In the genomic region with DNA sequence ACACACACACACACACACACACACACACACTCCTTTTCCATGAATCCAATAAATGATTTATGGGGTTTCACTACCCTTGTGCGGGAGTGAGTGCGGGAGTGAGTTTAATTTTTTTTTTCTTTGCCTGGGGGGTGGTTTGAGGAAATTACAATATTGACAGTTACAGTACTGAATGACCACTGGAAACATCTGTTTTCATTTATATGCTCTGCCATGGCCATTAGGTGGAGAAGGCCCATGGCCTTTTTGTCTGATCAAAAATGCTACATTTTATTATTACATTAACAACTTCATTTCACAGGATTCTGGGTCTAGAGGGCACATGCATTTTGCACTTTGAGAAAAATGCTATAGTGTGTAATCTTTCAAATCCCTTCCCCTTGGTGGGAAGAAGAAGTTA, we compare ENCODE assay signal across 20 cellular contexts. TPM values are rescaled to one million over a fixed set of nuclear protein-coding genes. Genes with fewer than 3 reads are reported as not detected.
A peak's percentile ranks its signal among the peaks of the same experiment; 100 is the strongest.
DNase-seq lines count a peak whose midpoint lies in the region; ATAC-seq and TF ChIP-seq lines count a peak whose summit lies in the region.
"Had no signal": no experiment of that assay in that cellular context is flagged by ENCODE, and none has a peak within 500 bp of the region (broad histone marks: within the 10 kb centered on the region; RNA-seq: fewer than 3 reads in every experiment).

No MANE protein-coding gene starts in this region.

- no peak overlapping the region for H4K91ac ChIP-seq in trophoblast cell (ENCODE audit: low read depth, low read length)

- H3K4me3 ChIP-seq in BJ (ENCODE audit: low read depth, low read length) = peak overlapping the region; percentile 93
- peak overlapping the region; percentile 93 for H3K4me3 ChIP-seq in LNCaP clone FGC (ENCODE audit: low read depth, low read length)
- H3K4me3 ChIP-seq in fibroblast of lung (replicated peaks in 1 of 4; ENCODE audit: control extremely low read depth in 1 of 4, insufficient read depth in 1 of 4, low read depth in 3 of 4, low read length in 4 of 4) = peak overlapping the region; percentile 63 to 97 (median 90)
- H3K4me3 ChIP-seq in trophoblast cell (ENCODE audit: low read depth, low read length) = no peak overlapping the region
- H3K4me3 ChIP-seq in tibial nerve = no peak overlapping the region
- H3K4me3 ChIP-seq: body of pancreas had no signal

- peak overlapping the region; percentile 97 for H3K4ac ChIP-seq in trophoblast cell (ENCODE audit: low read depth, low read length)

- peak overlapping the region; percentile 89 for H3K4me2 ChIP-seq in fibroblast of lung (ENCODE audit: extremely low read depth, insufficient read depth, low read length)
- peak overlapping the region; percentile 68 for H3K4me2 ChIP-seq in trophoblast cell (ENCODE audit: low read length)

- H3K27ac ChIP-seq in fibroblast of lung (ENCODE audit: insufficient read depth, low read length) = peak overlapping the region; percentile 95
- peak overlapping the region; percentile 75 for H3K27ac ChIP-seq in trophoblast cell (ENCODE audit: low read depth, low read length)
- no peak overlapping the region for H3K27ac ChIP-seq in tibial nerve
- H3K27ac ChIP-seq: body of pancreas had no signal

- no peak overlapping the region for H3K23ac ChIP-seq in trophoblast cell (ENCODE audit: low read length)

- CTCF ChIA-PET in BJ (lab: Yijun Ruan, JAX) = interaction anchor here (1.1 kb wide), 1 partner anchor 8 kb away, joined by 4 read pairs; no protein-coding TSS in a partner anchor

- no peak for ATAC-seq in GM18867 (IDR thresholded peaks at IDR 0.05; ENCODE audit: unreplicated experiment)
- no peak for ATAC-seq in GM18907 (IDR thresholded peaks at IDR 0.05; ENCODE audit: unreplicated experiment)
- ATAC-seq: activated CD4-positive, CD25-positive, alpha-beta regulatory T cell treated with anti-CD3 and anti-CD28 coated beads, Interleukin-2, amount 50 U/mL, for 24 hours; activated CD8-positive, alpha-beta T cell treated with anti-CD3 and anti-CD28 coated beads, Interleukin-2, amount 10 ng/mL, durations not matched to agents 7 days and 5 days; activated naive CD4-positive, alpha-beta T cell treated with anti-CD3 and anti-CD28 coated beads, Interleukin-2, amount 50 U/mL, for 72 hours; body of pancreas; CD8-positive, alpha-beta T cell; naive thymus-derived CD8-positive, alpha-beta T cell; stimulated activated naive CD8-positive, alpha-beta T cell treated with anti-CD3 and anti-CD28 coated beads, Interleukin-15, amount 100 ng/mL, for 72 hours had no signal

- no peak for TF ChIP-seq CTCF in BJ (IDR thresholded peaks at IDR 0.05; ENCODE audit: insufficient read depth, low read depth, low read length)
- no peak for TF ChIP-seq CTCF in LNCaP clone FGC (IDR thresholded peaks at IDR 0.05; ENCODE audit: control insufficient read depth, extremely low read depth, insufficient read depth)
- no peak for TF ChIP-seq CTCF in fibroblast of lung (conservative IDR thresholded peaks at IDR 0.05 in 1 of 2, IDR thresholded peaks at IDR 0.05 in 1 of 2; ENCODE audit: low read depth in 1 of 2, low read length in 2 of 2)
- TF ChIP-seq CTCF in tibial nerve (IDR thresholded peaks at IDR 0.05) = no peak
- no peak for TF ChIP-seq CTCF in GM13977 (IDR thresholded peaks at IDR 0.05; ENCODE audit: extremely low read depth, insufficient read depth, missing control alignments)

- no peak overlapping the region for H3K18ac ChIP-seq in trophoblast cell (ENCODE audit: low read length)

- no peaks in the 10 kb centered on the region for H4K20me1 ChIP-seq in fibroblast of lung (ENCODE audit: control insufficient read depth, extremely low read depth, insufficient read depth, low read length)

- no peak for TF ChIP-seq EP300 in tibial nerve (IDR thresholded peaks at IDR 0.05)

- WGBS in trophoblast cell (ENCODE audit: extremely low coverage, insufficient coverage, insufficient read length) = no CpG with 5 or more reads among the region's 2 CpGs
- 75 to 85% methylated on average over 2 of the region's 2 CpGs for WGBS in tibial nerve, 2 donors

- no peak overlapping the region for H2BK12ac ChIP-seq in trophoblast cell (ENCODE audit: low read length)

- H3K27me3 ChIP-seq in BJ (ENCODE audit: control insufficient read depth, insufficient read depth, low read length) (no peaks in the 10 kb centered on the region), fibroblast of lung (ENCODE audit: control insufficient read depth, insufficient read depth, low read length) (no peaks in the 10 kb centered on the region), trophoblast cell (ENCODE audit: insufficient read depth, low read length) (no peaks in the 10 kb centered on the region), tibial nerve (no peaks in the 10 kb centered on the region)

- H4K12ac ChIP-seq in trophoblast cell (ENCODE audit: low read depth, low read length) = no peak overlapping the region

- H2AK5ac ChIP-seq in trophoblast cell (ENCODE audit: low read length) = no peak overlapping the region

- H3K79me1 ChIP-seq in trophoblast cell (ENCODE audit: low read length) = peaks cover 51% of the 10 kb centered on the region

- H2BK120ac ChIP-seq in trophoblast cell (ENCODE audit: insufficient read depth, low read length, poor library complexity) = no peak overlapping the region

- H2BK5ac ChIP-seq in trophoblast cell (ENCODE audit: low read depth, low read length, poor library complexity) = no peak overlapping the region

- H2AFZ ChIP-seq in fibroblast of lung (ENCODE audit: low read length) (no peak overlapping the region), trophoblast cell (ENCODE audit: insufficient read depth, low read length, poor library complexity) (no peak overlapping the region)

- no peaks in the 10 kb centered on the region for H3K9me3 ChIP-seq in fibroblast of lung (ENCODE audit: control insufficient read depth, insufficient read depth, low read depth, low read length)
- no peaks in the 10 kb centered on the region for H3K9me3 ChIP-seq in trophoblast cell (ENCODE audit: insufficient read depth, low read depth, low read length)
- H3K9me3 ChIP-seq in tibial nerve = no peaks in the 10 kb centered on the region
- H3K9me3 ChIP-seq: body of pancreas had no signal

- TF ChIP-seq POLR2A in tibial nerve (IDR thresholded peaks at IDR 0.05) = no peak

- POLR2A ChIA-PET in BJ (lab: Charles Lee) = interaction anchor here (0.6 kb wide), 1 partner anchor 10 kb away, joined by 5 read pairs; no protein-coding TSS in a partner anchor

- H4K8ac ChIP-seq in trophoblast cell (ENCODE audit: low read depth, low read length) = no peak overlapping the region

- in situ Hi-C loops in GM13977 (cut with MboI; ENCODE audit: low pct_unique_long_range_greater_than_20kb, low sequenced_read_pairs, unreplicated experiment) = loop anchor here (25.0 kb wide), 3 partner anchors 266 to 1216 kb away; partner anchors contain the start of genes LHX5 and TBX5

- DNase-seq in BJ (ENCODE audit: low read depth) = no peak
- no peak for DNase-seq in LNCaP clone FGC (ENCODE audit: low read depth)
- DNase-seq in fibroblast of lung (ENCODE audit: low read depth in 2 of 2) = no peak
- DNase-seq in trophoblast cell = no peak
- DNase-seq in tibial nerve (ENCODE audit: low spot score in 2 of 2) = no peak
- no peak for DNase-seq in GM13977 (ENCODE audit: low spot score)
- DNase-seq: activated CD8-positive, alpha-beta T cell treated with anti-CD3 and anti-CD28 coated beads, Interleukin-2, amount 10 ng/mL, durations not matched to agents 7 days and 5 days; activated T-cell treated with anti-CD3 and anti-CD28 coated beads, Interleukin-2, amount 50 U/mL, for 48 hours; body of pancreas; CD8-positive, alpha-beta T cell; DMS79; naive thymus-derived CD8-positive, alpha-beta T cell; NCI-H146; NCI-H774; stimulated activated naive CD8-positive, alpha-beta T cell treated with anti-CD3 and anti-CD28 coated beads, Interleukin-15, amount 100 ng/mL, for 72 hours; T-helper 9 cell had no signal

- H3K79me2 ChIP-seq in fibroblast of lung (ENCODE audit: control insufficient read depth, insufficient read depth, low read length) (peaks cover 100% of the 10 kb centered on the region), trophoblast cell (ENCODE audit: control insufficient read depth, insufficient read depth, low read length, poor library complexity) (peaks cover 49% of the 10 kb centered on the region)

- H3K9ac ChIP-seq in fibroblast of lung (ENCODE audit: insufficient read depth, low read length) (no peak overlapping the region), trophoblast cell (ENCODE audit: low read length) (no peak overlapping the region)

- H3K14ac ChIP-seq in trophoblast cell (ENCODE audit: low read length) = no peak overlapping the region

- H3K36me3 ChIP-seq in BJ (ENCODE audit: control insufficient read depth, insufficient read depth, low read length) (peaks cover 45% of the 10 kb centered on the region), fibroblast of lung (ENCODE audit: control insufficient read depth, insufficient read depth, low read length) (peaks cover 18% of the 10 kb centered on the region), trophoblast cell (ENCODE audit: control insufficient read depth in 1 of 2, insufficient read depth in 2 of 2, low read length in 2 of 2) (peaks cover 40 to 64% of the 10 kb centered on the region in 2 experiments), tibial nerve (peaks cover 0 to 30% (median 0%) of the 10 kb centered on the region in 3 donors)

- H3K4me1 ChIP-seq in fibroblast of lung (ENCODE audit: control insufficient read depth, extremely low read depth, insufficient read depth, low read length) (peaks cover 30% of the 10 kb centered on the region), trophoblast cell (ENCODE audit: control insufficient read depth in 1 of 2, insufficient read depth in 2 of 2, low read length in 2 of 2) (peaks cover 23 to 32% of the 10 kb centered on the region in 2 experiments), tibial nerve (peaks cover 0 to 28% (median 0%) of the 10 kb centered on the region in 4 donors)

RNA-seq across cellular contexts. Expression of gene TBX3, which starts 5.9 kb away (rescaled TPM):
- polyA plus RNA-seq in BJ (2011; rRNA removed) (66.4 and 75.7 TPM in 2 replicates), fibroblast of lung (19.9 and 33.0 TPM in 2 replicates)
- 71.2 and 93.8 TPM in 2 replicates for polyA minus RNA-seq in BJ (2011; rRNA and poly(A)+ RNA removed)
- total RNA-seq in fibroblast of lung (39.5 and 66.4 TPM in 2 replicates), tibial nerve (10 to 100 TPM; 11.1 to 13.5 (median 12.3) TPM)
- 20.4 and 31.2 TPM in 2 replicates for polyA plus RNA-seq in fibroblast of lung (2012)
- polyA minus RNA-seq in fibroblast of lung (ENCODE audit: low replicate concordance) = 14.4 and 23.9 TPM in 2 replicates
- polyA plus RNA-seq in trophoblast cell (2013) = 292 and 302 TPM in 2 replicates
- total RNA-seq: activated CD8-positive, alpha-beta T cell treated with anti-CD3 and anti-CD28 coated beads, Interleukin-2, amount 10 ng/mL, durations not matched to agents 7 days and 5 days; activated naive CD4-positive, alpha-beta T cell treated with anti-CD3 and anti-CD28 coated beads, Interleukin-2, amount 50 U/mL, for 72 hours; CD8-positive, alpha-beta T cell; naive thymus-derived CD8-positive, alpha-beta T cell had no signal
- polyA plus RNA-seq: naive thymus-derived CD8-positive, alpha-beta T cell had no signal

Comparison
In these comparisons a context has a peak if more than half of its experiments do, and no peak if none do; other contexts are left out.
1. H3K4me3 ChIP-seq: peak in BJ (single experiment), LNCaP clone FGC (single experiment) and fibroblast of lung (4 of 4); none in trophoblast cell (single experiment) and tibial nerve (0 of 4).
2. H3K27ac ChIP-seq: peak in fibroblast of lung (single experiment) and trophoblast cell (single experiment); none in tibial nerve (0 of 4).